8 cellular contexts compared by ENCODE assay signal in the genomic region with DNA sequence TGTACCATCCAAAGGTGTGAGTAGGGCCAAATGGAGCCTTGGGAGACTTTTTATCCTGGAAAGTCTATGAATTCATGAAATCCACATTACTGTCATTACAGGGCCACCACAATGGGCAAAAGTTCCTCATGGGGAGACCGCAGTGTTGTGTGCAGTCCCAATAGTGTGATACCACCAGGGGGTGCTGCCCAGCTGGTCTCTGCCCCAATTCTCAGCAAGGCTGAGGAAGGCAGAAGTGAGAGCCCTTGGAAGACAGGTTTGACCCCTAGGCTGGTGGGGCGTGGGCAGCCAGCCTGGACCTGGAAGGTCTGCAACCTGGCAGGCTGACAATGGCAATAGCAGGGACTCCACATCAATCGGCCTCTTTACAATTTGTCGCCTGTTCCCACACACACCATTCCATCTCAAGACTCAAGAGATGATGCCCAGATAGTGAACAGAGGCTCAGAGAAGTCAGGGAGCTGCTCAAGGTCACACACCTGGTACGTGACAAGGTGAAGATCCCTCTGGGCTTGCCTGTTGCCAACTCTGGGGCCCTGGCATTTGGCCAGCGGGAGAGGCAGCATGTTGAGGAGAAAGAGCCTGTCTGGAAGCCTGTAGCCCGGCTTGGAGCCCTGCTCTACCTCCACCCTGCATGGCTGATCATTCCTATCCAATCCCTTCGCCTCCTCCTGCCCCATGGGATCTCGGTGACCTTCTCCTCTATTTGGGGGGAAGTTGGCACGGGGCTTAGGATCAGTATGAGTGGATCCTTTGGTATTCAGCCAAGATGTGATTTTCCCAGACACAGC. TPM values are rescaled to one million over a fixed set of nuclear protein-coding genes. Genes with fewer than 3 reads are reported as not detected.
A peak's percentile ranks its signal among the peaks of the same experiment; 100 is the strongest.
DNase-seq lines count a peak whose midpoint lies in the region; ATAC-seq and TF ChIP-seq lines count a peak whose summit lies in the region.

No MANE protein-coding gene starts in this region.

- peaks cover 100% of the 10 kb centered on the region for H3K27me3 Mint-ChIP-seq in activated naive CD4-positive, alpha-beta T cell treated with anti-CD3 and anti-CD28 coated beads, Interleukin-2, amount 10 ng/mL, durations not matched to agents 7 days and 5 days

- no peaks in the 10 kb centered on the region for H3K4me1 ChIP-seq in RWPE2 (ENCODE audit: insufficient read depth, poor library complexity, severe bottlenecking)
- peaks cover 9% of the 10 kb centered on the region for H3K4me1 ChIP-seq in parathyroid adenoma

- no peak overlapping the region for H3K27ac Mint-ChIP-seq in activated naive CD4-positive, alpha-beta T cell treated with anti-CD3 and anti-CD28 coated beads, Interleukin-2, amount 10 ng/mL, durations not matched to agents 7 days and 5 days

- H3K9ac ChIP-seq in parathyroid adenoma: no peak overlapping the region

- CTCF ChIA-PET in HEK293T (lab: Yijun Ruan, JAX): interaction anchor here (0.6 to 5.5 kb wide), 11 partner anchors 10 to 329 kb away, joined by 3 to 44 read pairs (median 4); no protein-coding TSS in a partner anchor
- CTCF ChIA-PET in activated naive CD4-positive, alpha-beta T cell treated with anti-CD3 and anti-CD28 coated beads, Interleukin-2, amount 10 ng/mL, durations not matched to agents 7 days and 5 days (lab: Charles Lee): interaction anchor here (0.7 to 7.0 kb wide), 19 partner anchors 8 to 353 kb away, joined by 3 to 91 read pairs (median 5); no protein-coding TSS in a partner anchor

- H2AFZ ChIP-seq in parathyroid adenoma: no peak overlapping the region

- no peaks in the 10 kb centered on the region for H3K36me3 Mint-ChIP-seq in activated naive CD4-positive, alpha-beta T cell treated with anti-CD3 and anti-CD28 coated beads, Interleukin-2, amount 10 ng/mL, durations not matched to agents 7 days and 5 days

- ATAC-seq in RWPE2 (ENCODE audit: low read depth) (peak; percentile 56), HG03159 (IDR thresholded peaks at IDR 0.05; ENCODE audit: unreplicated experiment) (no peak)

- peaks cover 51% of the 10 kb centered on the region for H3K27me3 ChIP-seq in RWPE2 (ENCODE audit: insufficient read depth, poor library complexity, severe bottlenecking)
- H3K27me3 ChIP-seq in parathyroid adenoma (ENCODE audit: control insufficient read depth, insufficient read depth, low read length): no peaks in the 10 kb centered on the region

- no peak overlapping the region for H3K27ac ChIP-seq in C4-2B
- no peak overlapping the region for H3K27ac ChIP-seq in RWPE2 (ENCODE audit: poor library complexity, severe bottlenecking)
- no peak overlapping the region for H3K27ac ChIP-seq in parathyroid adenoma

- H3K36me3 ChIP-seq in RWPE2 (ENCODE audit: low read depth) (no peaks in the 10 kb centered on the region), parathyroid adenoma (ENCODE audit: control insufficient read depth, insufficient read depth, low read length) (no peaks in the 10 kb centered on the region)

- H3K4me1 Mint-ChIP-seq in activated naive CD4-positive, alpha-beta T cell treated with anti-CD3 and anti-CD28 coated beads, Interleukin-2, amount 10 ng/mL, durations not matched to agents 7 days and 5 days: peaks cover 16% of the 10 kb centered on the region

- H3K9me3 Mint-ChIP-seq in activated naive CD4-positive, alpha-beta T cell treated with anti-CD3 and anti-CD28 coated beads, Interleukin-2, amount 10 ng/mL, durations not matched to agents 7 days and 5 days: no peaks in the 10 kb centered on the region

- TF ChIP-seq CTCF in C4-2B (conservative IDR thresholded peaks at IDR 0.05) (peak; percentile 81), RWPE2 (IDR thresholded peaks at IDR 0.05; ENCODE audit: poor library complexity, severe bottlenecking) (peak; percentile 85), parathyroid adenoma (IDR thresholded peaks at IDR 0.05) (peak; percentile 80)

- no peak overlapping the region for H3K4me3 Mint-ChIP-seq in activated naive CD4-positive, alpha-beta T cell treated with anti-CD3 and anti-CD28 coated beads, Interleukin-2, amount 10 ng/mL, durations not matched to agents 7 days and 5 days

- POLR2A ChIA-PET in HEK293T (lab: Yijun Ruan, JAX): interaction anchor here (1.0 to 1.2 kb wide), 2 partner anchors 22 to 52 kb away, joined by 3 to 4 read pairs; no protein-coding TSS in a partner anchor

- H3K79me2 ChIP-seq in parathyroid adenoma: no peaks in the 10 kb centered on the region

- no peak overlapping the region for H3K4me2 ChIP-seq in parathyroid adenoma (ENCODE audit: low read length)

- H3K9me3 ChIP-seq in RWPE2 (ENCODE audit: severe bottlenecking): no peaks in the 10 kb centered on the region
- no peaks in the 10 kb centered on the region for H3K9me3 ChIP-seq in parathyroid adenoma (ENCODE audit: control insufficient read depth, low read length)

- H3K4me3 ChIP-seq in RWPE2 (ENCODE audit: severe bottlenecking) (no peak overlapping the region), parathyroid adenoma (ENCODE audit: low read depth, low read length) (no peak overlapping the region)

- DNase-seq in HEK293T (ENCODE audit: extremely low spot score) (peak; percentile 71), RWPE2 (ENCODE audit: low spot score) (peak; percentile 45), glomerular visceral epithelial cell (ENCODE audit: extremely low spot score) (peak; percentile 53), ureter (ENCODE audit: low spot score) (peak; percentile 83)
- DNase-seq in activated naive CD4-positive, alpha-beta T cell treated with anti-CD3 and anti-CD28 coated beads, Interleukin-2, amount 10 ng/mL, durations not matched to agents 7 days and 5 days: peak; percentile 78

TF ChIP-seq in HEK293T, 16 proteins besides CTCF, POLR2A, EP300 and RAD21:
- no peak for TF ChIP-seq ARNT (IDR thresholded peaks at IDR 0.05)
- no peak for TF ChIP-seq L3MBTL2 (conservative IDR thresholded peaks at IDR 0.05)
- no peak for TF ChIP-seq FOXK2 (IDR thresholded peaks at IDR 0.05)
- TF ChIP-seq FOXM1 (IDR thresholded peaks at IDR 0.05; ENCODE audit: borderline replicate concordance): no peak
- no peak for TF ChIP-seq SUZ12 (IDR thresholded peaks at IDR 0.05)
- TF ChIP-seq FOXA1 (IDR thresholded peaks at IDR 0.05): no peak
- no peak for TF ChIP-seq NFRKB (IDR thresholded peaks at IDR 0.05)
- TF ChIP-seq LEF1 (IDR thresholded peaks at IDR 0.05; ENCODE audit: borderline replicate concordance): no peak
- TF ChIP-seq ZNF384 (IDR thresholded peaks at IDR 0.05): no peak
- no peak for TF ChIP-seq ELF4 (IDR thresholded peaks at IDR 0.05)
- TF ChIP-seq, protein P1, sequence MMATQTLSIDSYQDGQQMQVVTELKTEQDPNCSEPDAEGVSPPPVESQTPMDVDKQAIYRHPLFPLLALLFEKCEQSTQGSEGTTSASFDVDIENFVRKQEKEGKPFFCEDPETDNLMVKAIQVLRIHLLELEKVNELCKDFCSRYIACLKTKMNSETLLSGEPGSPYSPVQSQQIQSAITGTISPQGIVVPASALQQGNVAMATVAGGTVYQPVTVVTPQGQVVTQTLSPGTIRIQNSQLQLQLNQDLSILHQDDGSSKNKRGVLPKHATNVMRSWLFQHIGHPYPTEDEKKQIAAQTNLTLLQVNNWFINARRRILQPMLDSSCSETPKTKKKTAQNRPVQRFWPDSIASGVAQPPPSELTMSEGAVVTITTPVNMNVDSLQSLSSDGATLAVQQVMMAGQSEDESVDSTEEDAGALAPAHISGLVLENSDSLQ (IDR thresholded peaks at IDR 0.05): no peak
- TF ChIP-seq SP1 (IDR thresholded peaks at IDR 0.05): no peak
- TF ChIP-seq CTBP1 (IDR thresholded peaks at IDR 0.05; ENCODE audit: borderline replicate concordance): no peak
- no peak for TF ChIP-seq TARDBP (IDR thresholded peaks at IDR 0.05)
- TF ChIP-seq HDGF (IDR thresholded peaks at IDR 0.05; ENCODE audit: borderline replicate concordance): no peak
- no peak for TF ChIP-seq BHLHE40 (IDR thresholded peaks at IDR 0.05; ENCODE audit: borderline replicate concordance)

RNA-seq across cellular contexts. Expression of a gene that starts 3.1 kb away (rescaled TPM):
- 21.8 TPM for total RNA-seq in ureter

RNA-seq across cellular contexts. Expression of a gene that starts 56.5 kb away (rescaled TPM):
- total RNA-seq in ureter: 1.9 TPM
